8 cellular contexts compared by ENCODE assay signal in genomic region chr6:27019651-27020552, GRCh38.
DNase-seq lines count a peak whose midpoint lies in the region; ATAC-seq and TF ChIP-seq lines count a peak whose summit lies in the region.

No MANE protein-coding gene starts in this region.

- H3K27ac Mint-ChIP-seq in brain: peak overlapping the region; percentile 25 to 95 (median 74)

- peak overlapping the region; percentile 74 to 95 (median 87) for H3K4me3 Mint-ChIP-seq in brain

- H3K9me3 Mint-ChIP-seq in brain: peaks cover 20 to 30% (median 26%) of the 10 kb centered on the region in 5 experiments

- peaks cover 33% of the 10 kb centered on the region for H3K4me1 Mint-ChIP-seq in brain

- peaks cover 24% of the 10 kb centered on the region for H3K27me3 Mint-ChIP-seq in brain

- ATAC-seq in GM19351 (IDR thresholded peaks at IDR 0.05; ENCODE audit: unreplicated experiment): peak; percentile 78

- TF ChIP-seq CTCF in brain (conservative IDR thresholded peaks at IDR 0.05) (no peak), retinal pigment epithelial cell (conservative IDR thresholded peaks at IDR 0.05; ENCODE audit: low read depth, low read length) (no peak)

- DNase-seq in AG20443 (ENCODE audit: low spot score): peak; percentile 94
- peak; percentile 76 for DNase-seq in MV-4-11 (lab: John Stamatoyannopoulos, UW)
- DNase-seq in T1000 (lab: John Stamatoyannopoulos, UW): peak; percentile 56
- peak; percentile 69 for DNase-seq in retinal pigment epithelial cell (ENCODE audit: low read depth)
- DNase-seq in SKM-1 treated with dmso at 0.1 percent for 144 hours (lab: John Stamatoyannopoulos, UW; ENCODE audit: unreplicated experiment): no peak

- peaks cover 23% of the 10 kb centered on the region for H3K36me3 Mint-ChIP-seq in brain

- H3K4me3 ChIP-seq in iPS-11a (ENCODE audit: low read depth, low read length) (peak overlapping the region; percentile 64), retinal pigment epithelial cell (ENCODE audit: low read length) (peak overlapping the region; percentile 88)
